In the genomic region with DNA sequence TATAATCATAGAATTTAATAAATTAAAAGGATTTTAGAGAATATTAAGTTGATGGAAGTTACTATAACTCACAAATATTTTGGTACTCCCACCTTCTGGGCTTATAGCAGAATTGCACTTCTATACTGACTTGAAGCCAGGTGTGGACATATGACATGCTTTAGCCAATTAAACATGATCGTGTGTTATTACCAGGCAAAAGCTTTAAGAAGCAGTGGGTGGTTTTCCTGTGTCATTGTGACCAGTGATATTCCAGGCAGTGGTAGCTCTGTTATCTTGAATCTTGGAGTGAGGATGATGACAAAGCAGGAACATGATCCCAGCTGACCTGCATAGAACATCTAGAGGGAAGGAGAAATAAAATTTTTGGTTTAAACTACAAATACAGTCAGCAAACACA, we compare ENCODE assay signal across 1 cellular context.
TF ChIP-seq lines count a peak whose summit lies in the region.

No MANE protein-coding gene starts in this region.

TF ChIP-seq in HepG2, 621 proteins besides CTCF, POLR2A, EP300 and RAD21 (continued from another document):
- TF ChIP-seq, protein P1, sequence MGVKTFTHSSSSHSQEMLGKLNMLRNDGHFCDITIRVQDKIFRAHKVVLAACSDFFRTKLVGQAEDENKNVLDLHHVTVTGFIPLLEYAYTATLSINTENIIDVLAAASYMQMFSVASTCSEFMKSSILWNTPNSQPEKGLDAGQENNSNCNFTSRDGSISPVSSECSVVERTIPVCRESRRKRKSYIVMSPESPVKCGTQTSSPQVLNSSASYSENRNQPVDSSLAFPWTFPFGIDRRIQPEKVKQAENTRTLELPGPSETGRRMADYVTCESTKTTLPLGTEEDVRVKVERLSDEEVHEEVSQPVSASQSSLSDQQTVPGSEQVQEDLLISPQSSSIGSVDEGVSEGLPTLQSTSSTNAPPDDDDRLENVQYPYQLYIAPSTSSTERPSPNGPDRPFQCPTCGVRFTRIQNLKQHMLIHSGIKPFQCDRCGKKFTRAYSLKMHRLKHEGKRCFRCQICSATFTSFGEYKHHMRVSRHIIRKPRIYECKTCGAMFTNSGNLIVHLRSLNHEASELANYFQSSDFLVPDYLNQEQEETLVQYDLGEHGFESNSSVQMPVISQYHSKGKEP (CRISPR knock-in tag; IDR thresholded peaks at IDR 0.05) = no peak
- TF ChIP-seq, protein P2, sequence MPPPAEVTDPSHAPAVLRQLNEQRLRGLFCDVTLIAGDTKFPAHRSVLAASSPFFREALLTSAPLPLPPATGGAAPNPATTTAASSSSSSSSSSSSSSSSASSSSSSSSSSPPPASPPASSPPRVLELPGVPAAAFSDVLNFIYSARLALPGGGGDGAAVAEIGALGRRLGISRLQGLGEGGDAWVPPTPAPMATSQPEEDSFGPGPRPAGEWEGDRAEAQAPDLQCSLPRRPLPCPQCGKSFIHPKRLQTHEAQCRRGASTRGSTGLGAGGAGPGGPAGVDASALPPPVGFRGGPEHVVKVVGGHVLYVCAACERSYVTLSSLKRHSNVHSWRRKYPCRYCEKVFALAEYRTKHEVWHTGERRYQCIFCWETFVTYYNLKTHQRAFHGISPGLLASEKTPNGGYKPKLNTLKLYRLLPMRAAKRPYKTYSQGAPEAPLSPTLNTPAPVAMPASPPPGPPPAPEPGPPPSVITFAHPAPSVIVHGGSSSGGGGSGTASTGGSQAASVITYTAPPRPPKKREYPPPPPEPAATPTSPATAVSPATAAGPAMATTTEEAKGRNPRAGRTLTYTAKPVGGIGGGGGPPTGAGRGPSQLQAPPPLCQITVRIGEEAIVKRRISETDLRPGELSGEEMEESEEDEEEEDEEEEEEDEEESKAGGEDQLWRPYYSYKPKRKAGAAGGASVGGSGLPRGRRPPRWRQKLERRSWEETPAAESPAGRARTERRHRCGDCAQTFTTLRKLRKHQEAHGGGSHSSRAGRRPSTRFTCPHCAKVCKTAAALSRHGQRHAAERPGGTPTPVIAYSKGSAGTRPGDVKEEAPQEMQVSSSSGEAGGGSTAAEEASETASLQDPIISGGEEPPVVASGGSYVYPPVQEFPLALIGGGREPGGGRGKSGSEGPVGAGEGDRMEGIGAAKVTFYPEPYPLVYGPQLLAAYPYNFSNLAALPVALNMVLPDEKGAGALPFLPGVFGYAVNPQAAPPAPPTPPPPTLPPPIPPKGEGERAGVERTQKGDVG (CRISPR knock-in tag; IDR thresholded peaks at IDR 0.05; ENCODE audit: borderline replicate concordance) = no peak
TF ChIP-seq in HepG2: peak in this region for 0.
